In the genomic region with DNA sequence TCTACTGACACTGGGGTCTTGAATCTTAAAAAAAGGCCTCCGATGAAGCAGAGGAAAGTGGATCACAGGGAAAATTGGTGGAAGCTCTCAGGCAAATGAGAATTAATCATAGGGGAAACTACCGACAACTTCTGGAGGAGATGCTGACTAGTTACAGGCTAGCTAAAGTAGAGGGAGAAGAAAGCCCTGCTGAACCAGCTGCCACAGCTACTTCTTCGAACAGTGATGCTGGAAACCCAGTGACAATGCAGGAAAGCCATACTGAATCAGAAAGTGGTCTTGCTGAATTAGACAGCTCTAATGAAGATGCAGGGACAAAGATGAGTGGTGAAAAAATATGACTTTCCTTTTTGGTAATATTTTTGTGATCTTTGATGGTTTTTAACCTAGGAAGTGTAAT, we compare ENCODE assay signal across 20 cellular contexts. TPM values are rescaled to one million over a fixed set of nuclear protein-coding genes. Genes with fewer than 3 reads are reported as not detected.
DNase-seq lines count a peak whose midpoint lies in the region; ATAC-seq and FAIRE-seq lines count a peak whose summit lies in the region.
"Had no signal": no experiment of that assay in that cellular context is flagged by ENCODE, and none has a peak within 500 bp of the region (broad histone marks: within the 10 kb centered on the region; RNA-seq: fewer than 3 reads in every experiment).

No MANE protein-coding gene starts in this region.

- H3K4ac ChIP-seq in neuronal stem cell (ENCODE audit: low read length) = no peak overlapping the region

- no peaks in the 10 kb centered on the region for H3K9me3 Mint-ChIP-seq in CD4-positive, alpha-beta memory T cell
- H3K9me3 Mint-ChIP-seq: T-helper 1 cell treated with Interleukin-12 subunit alpha and Interleukin-12 subunit beta and Interleukin-4 antibody, amounts not matched to agents 30 μg/mL and 1 μg/mL, for 36 hours had no signal

- H2BK12ac ChIP-seq in neuronal stem cell (ENCODE audit: low read length) = no peak overlapping the region

- no peak overlapping the region for H4K8ac ChIP-seq in neuronal stem cell (ENCODE audit: low read depth, low read length)

- no peak overlapping the region for H2AFZ ChIP-seq in neuronal stem cell (ENCODE audit: low read length)

- intact Hi-C loops in CD4-positive, alpha-beta memory T cell (cut with micrococcal nuclease) = no loop called here

- H3K27ac ChIP-seq in CD4-positive, alpha-beta memory T cell (ENCODE audit: low read depth, low read length) = no peak overlapping the region
- H3K27ac ChIP-seq in neuronal stem cell (replicated peaks; ENCODE audit: low read length) = no peak overlapping the region
- H3K27ac ChIP-seq: esophagus squamous epithelium, ovary, vagina, VCaP had no signal

- H3K4me3 Mint-ChIP-seq in CD4-positive, alpha-beta memory T cell = no peak overlapping the region
- H3K4me3 Mint-ChIP-seq: T-helper 1 cell treated with Interleukin-12 subunit alpha and Interleukin-12 subunit beta and Interleukin-4 antibody, amounts not matched to agents 30 μg/mL and 1 μg/mL, for 36 hours had no signal

- H3K14ac ChIP-seq in neuronal stem cell (ENCODE audit: low read length) = no peak overlapping the region

- no peak overlapping the region for H3K18ac ChIP-seq in neuronal stem cell (ENCODE audit: low read length)

- peaks cover 12 to 34% of the 10 kb centered on the region in 2 donors for H3K36me3 Mint-ChIP-seq in CD4-positive, alpha-beta memory T cell

- H3K27ac Mint-ChIP-seq in CD4-positive, alpha-beta memory T cell = peak overlapping the region in 5 of 7 donors; percentile 19 to 62 (median 47)
- H3K27ac Mint-ChIP-seq: T-helper 1 cell treated with Interleukin-12 subunit alpha and Interleukin-12 subunit beta and Interleukin-4 antibody, amounts not matched to agents 30 μg/mL and 1 μg/mL, for 36 hours had no signal

- FAIRE-seq in GM18507 (lab: Jason Lieb, UNC) = peak; percentile 39
- FAIRE-seq: bronchial epithelial cell, HepG2 had no signal

- no peak overlapping the region for H3K4me3 ChIP-seq in CD4-positive, alpha-beta memory T cell (ENCODE audit: low read length in 2 of 2)
- no peak overlapping the region for H3K4me3 ChIP-seq in neuronal stem cell (ENCODE audit: low read length in 2 of 2)
- H3K4me3 ChIP-seq: esophagus squamous epithelium, ovary, vagina had no signal

- no peak overlapping the region for H3K23ac ChIP-seq in neuronal stem cell (ENCODE audit: low read depth, low read length, poor library complexity)

- no peak overlapping the region for H4K91ac ChIP-seq in neuronal stem cell (ENCODE audit: low read depth, low read length, poor library complexity)

- H3K4me1 Mint-ChIP-seq in CD4-positive, alpha-beta memory T cell = peaks cover 7 to 13% (median 10%) of the 10 kb centered on the region in 4 donors

- H3K27me3 Mint-ChIP-seq in CD4-positive, alpha-beta memory T cell = no peaks in the 10 kb centered on the region

- peaks cover 6% of the 10 kb centered on the region for H3K36me3 ChIP-seq in CD4-positive, alpha-beta memory T cell (ENCODE audit: insufficient read depth, low read length)
- peaks cover 0 to 10% of the 10 kb centered on the region in 2 donors for H3K36me3 ChIP-seq in neuronal stem cell (replicated peaks in 1 of 2; ENCODE audit: control insufficient read depth in 2 of 2, insufficient read depth in 2 of 2, low read length in 2 of 2)
- H3K36me3 ChIP-seq: ovary had no signal

- H2AK5ac ChIP-seq in neuronal stem cell (ENCODE audit: low read depth, low read length) = no peak overlapping the region

- H2BK120ac ChIP-seq in neuronal stem cell (ENCODE audit: low read depth, low read length) = no peak overlapping the region

- no peak overlapping the region for H2BK15ac ChIP-seq in neuronal stem cell (ENCODE audit: low read length)

- CTCF ChIA-PET in CD4-positive, alpha-beta memory T cell (lab: Charles Lee; ENCODE audit: partially characterized antibody) = interaction anchor here (0.9 to 1.6 kb wide), 2 partner anchors 16 to 143 kb away, joined by 3 read pairs; no protein-coding TSS in a partner anchor

- H2BK5ac ChIP-seq in neuronal stem cell (ENCODE audit: low read length) = no peak overlapping the region

- no peaks in the 10 kb centered on the region for H3K27me3 ChIP-seq in CD4-positive, alpha-beta memory T cell (ENCODE audit: insufficient read depth, low read length)
- H3K27me3 ChIP-seq in neuronal stem cell (ENCODE audit: control insufficient read depth in 3 of 3, insufficient read depth in 3 of 3, low read depth in 1 of 3, low read length in 3 of 3) = no peaks in the 10 kb centered on the region
- H3K27me3 ChIP-seq: esophagus squamous epithelium, ovary, vagina had no signal

- POLR2A ChIA-PET in CD4-positive, alpha-beta memory T cell (lab: Charles Lee; ENCODE audit: partially characterized antibody) = interaction anchor here (1.5 kb wide), 1 partner anchor 12 kb away, joined by 4 read pairs; no protein-coding TSS in a partner anchor

- no peak overlapping the region for H3K9ac ChIP-seq in neuronal stem cell (ENCODE audit: low read depth, low read length, poor library complexity)

- WGBS in neuronal stem cell (ENCODE audit: extremely low coverage in 2 of 2, insufficient read length in 2 of 2, insufficient replicate concordance in 1 of 2), 2 donors = no CpG with 5 or more reads among the region's 3 CpGs

- ATAC-seq in HG03045 (IDR thresholded peaks at IDR 0.05; ENCODE audit: unreplicated experiment) = no peak
- ATAC-seq: HepG2, left ventricle myocardium superior had no signal

- no peaks in the 10 kb centered on the region for H3K4me1 ChIP-seq in CD4-positive, alpha-beta memory T cell (ENCODE audit: insufficient read depth, low read length)
- peaks cover 2 to 11% of the 10 kb centered on the region in 2 donors for H3K4me1 ChIP-seq in neuronal stem cell (ENCODE audit: control insufficient read depth in 2 of 2, insufficient read depth in 1 of 2, low read depth in 1 of 2, low read length in 2 of 2)
- H3K4me1 ChIP-seq: esophagus squamous epithelium, vagina had no signal

- no peaks in the 10 kb centered on the region for H3K79me1 ChIP-seq in neuronal stem cell (ENCODE audit: low read depth, low read length)

- no peaks in the 10 kb centered on the region for H3K9me3 ChIP-seq in CD4-positive, alpha-beta memory T cell (ENCODE audit: control insufficient read depth in 1 of 2, low read length in 2 of 2)
- H3K9me3 ChIP-seq in neuronal stem cell (replicated peaks in 1 of 2; ENCODE audit: control insufficient read depth in 2 of 2, insufficient read depth in 1 of 2, low read depth in 1 of 2, low read length in 2 of 2) = no peaks in the 10 kb centered on the region
- H3K9me3 ChIP-seq: esophagus squamous epithelium, ovary, vagina had no signal

- no peak overlapping the region for H3K4me2 ChIP-seq in neuronal stem cell (ENCODE audit: insufficient read depth, low read length, poor library complexity, severe bottlenecking)

- DNase-seq in CD4-positive, alpha-beta memory T cell = no peak
- DNase-seq in GM18507 (ENCODE audit: extremely low spot score, insufficient read length, low read depth) (no peak), cerebellum (ENCODE audit: low spot score) (peak; percentile 7), neuronal stem cell (ENCODE audit: low spot score) (peak; percentile 20), NCI-H526 (lab: John Stamatoyannopoulos, UW) (no peak)
- no peak for DNase-seq in activated CD4-positive, alpha-beta T cell treated with anti-CD3 and anti-CD28 coated beads, Interleukin-2, amount 50 U/mL, for 48 hours
- DNase-seq: esophagus squamous epithelium, left ventricle myocardium superior, NCI-H1436 treated with DMSO at 0.1 percent for 48 hours, ovary, SHP77 had no signal

RNA-seq across cellular contexts. Expression of gene SLC3A1, which starts 44.9 kb away (rescaled TPM):
- under 1 TPM; 0.41 to 0.64 TPM for total RNA-seq in CD4-positive, alpha-beta memory T cell
- under 1 TPM in 1 of 2 donors, not detected in 1; 0.79 TPM for polyA plus RNA-seq in CD4-positive, alpha-beta memory T cell
- 0.73 TPM for total RNA-seq in cerebellum
- polyA plus RNA-seq in neuronal stem cell (2013, experiment 1 of 2) = 0.13 TPM
- 0.14 TPM for polyA plus RNA-seq in neuronal stem cell (2013, experiment 2 of 2)
- total RNA-seq: bronchial epithelial cell, glomerular endothelial cell, HepG2, left ventricle myocardium superior, MCF 10A, vagina had no signal
- polyA plus RNA-seq: BJ had no signal

Comparison
In these comparisons a context has a peak if more than half of its experiments do, and no peak if none do; other contexts are left out.
1. DNase-seq: peak in cerebellum (single experiment) and neuronal stem cell (single experiment); none in CD4-positive, alpha-beta memory T cell (0 of 5), GM18507 (single experiment), activated CD4-positive, alpha-beta T cell treated with anti-CD3 and anti-CD28 coated beads, Interleukin-2, amount 50 U/mL, for 48 hours (0 of 2) and NCI-H526 (0 of 2).